ENCODE assay signal across 16 cellular contexts in genomic region chr13:59374720-59375119, GRCh38.
DNase-seq lines count a peak whose midpoint lies in the region; TF ChIP-seq lines count a peak whose summit lies in the region.
"Had no signal": no experiment of that assay in that cellular context is flagged by ENCODE, and none has a peak within 500 bp of the region (broad histone marks: within the 10 kb centered on the region; RNA-seq: fewer than 3 reads in every experiment).

No MANE protein-coding gene starts in this region.

- H3K4me1 ChIP-seq in NT2/D1 (ENCODE audit: insufficient read depth, insufficient read length): no peaks in the 10 kb centered on the region
- H3K4me1 ChIP-seq: BLaER1 had no signal

- TF ChIP-seq CTCF in GM10266 (IDR thresholded peaks at IDR 0.05; ENCODE audit: control insufficient read depth, insufficient read depth, low read depth, missing control alignments) (no peak), WERI-Rb-1 (IDR thresholded peaks at IDR 0.05; ENCODE audit: low read depth, low read length) (no peak)

- H3K36me3 ChIP-seq in NT2/D1 (ENCODE audit: insufficient read depth, insufficient read length, low read length) (no peaks in the 10 kb centered on the region), WERI-Rb-1 (no peaks in the 10 kb centered on the region)
- H3K36me3 ChIP-seq: BLaER1, MG63 had no signal

- no peak overlapping the region for H3K27ac ChIP-seq in WERI-Rb-1
- H3K27ac ChIP-seq: BLaER1, HL-60, KMS-11 had no signal

- H3K4me3 ChIP-seq in NT2/D1 (ENCODE audit: insufficient read length, low read depth): no peak overlapping the region
- H3K4me3 ChIP-seq in WERI-Rb-1 (ENCODE audit: low read depth, low read length): no peak overlapping the region
- H3K4me3 ChIP-seq: BLaER1, MG63 had no signal

- H3K9ac ChIP-seq in NT2/D1 (ENCODE audit: insufficient read length, low read depth): no peak overlapping the region
- H3K9ac ChIP-seq: BLaER1, KMS-11 had no signal

- peak; percentile 28 to 47 for DNase-seq in Kasumi-1 (lab: John Stamatoyannopoulos, UW)
- peak; percentile 8 for DNase-seq in NT2/D1 (ENCODE audit: low read depth, low spot score)
- DNase-seq in islet precursor cell: peak; percentile 92
- peak; percentile 35 for DNase-seq in retina
- DNase-seq in NCI-H1105 treated with DMSO at 0.1 percent for 48 hours (lab: John Stamatoyannopoulos, UW): no peak
- DNase-seq in GM10266 (ENCODE audit: extremely low spot score): no peak
- DNase-seq in WERI-Rb-1: no peak
- DNase-seq: CD8-positive, alpha-beta memory T cell; DMS153; EL; MG63; NCI-H1930; T-cell had no signal

- H3K27me3 ChIP-seq in NT2/D1 (ENCODE audit: insufficient read depth, insufficient read length) (no peaks in the 10 kb centered on the region), WERI-Rb-1 (ENCODE audit: insufficient read depth, low read depth, severe bottlenecking) (no peaks in the 10 kb centered on the region)
- H3K27me3 ChIP-seq: BLaER1, MG63 had no signal

- H3K9me3 ChIP-seq in NT2/D1 (ENCODE audit: insufficient read depth, low read length): no peaks in the 10 kb centered on the region
- H3K9me3 ChIP-seq in WERI-Rb-1 (ENCODE audit: severe bottlenecking): no peaks in the 10 kb centered on the region
- H3K9me3 ChIP-seq: MG63 had no signal

Comparison
In these comparisons a context has a peak if more than half of its experiments do, and no peak if none do; other contexts are left out.
1. DNase-seq: peak in Kasumi-1 (2 of 2), NT2/D1 (single experiment), islet precursor cell (single experiment) and retina (single experiment); none in NCI-H1105 treated with DMSO at 0.1 percent for 48 hours (single experiment), GM10266 (single experiment) and WERI-Rb-1 (single experiment).